In genomic region chr11:2247496-2247895, GRCh38 we compare ENCODE assay signal across 20 cellular contexts. TPM values are rescaled to one million over a fixed set of nuclear protein-coding genes. Genes with fewer than 3 reads are reported as not detected.
DNase-seq lines count a peak whose midpoint lies in the region; ATAC-seq and TF ChIP-seq lines count a peak whose summit lies in the region.
"Had no signal": no experiment of that assay in that cellular context is flagged by ENCODE, and none has a peak within 500 bp of the region (broad histone marks: within the 10 kb centered on the region; RNA-seq: fewer than 3 reads in every experiment).

No MANE protein-coding gene starts in this region.

- no peak overlapping the region for H4K91ac ChIP-seq in trophoblast cell (ENCODE audit: low read depth, low read length)

- H3K9me3 Mint-ChIP-seq in HFFc6, result 0 out of 2 replicates have a peak, but pooled peaks cover 3% of the 10 kb centered on the region
- no peaks in the 10 kb centered on the region for H3K9me3 Mint-ChIP-seq in activated CD4-positive, alpha-beta T cell treated with anti-CD3 and anti-CD28 coated beads, Interleukin-2, amount 10 ng/mL, durations not matched to agents 7 days and 5 days

- H3K27me3 Mint-ChIP-seq in HFFc6 (ENCODE audit: insufficient read depth), result peaks cover 34% of the 10 kb centered on the region
- peaks cover 33% of the 10 kb centered on the region for H3K27me3 Mint-ChIP-seq in activated CD4-positive, alpha-beta T cell treated with anti-CD3 and anti-CD28 coated beads, Interleukin-2, amount 10 ng/mL, durations not matched to agents 7 days and 5 days

- H3K27ac ChIP-seq in trophoblast cell (ENCODE audit: low read depth, low read length), result no peak overlapping the region
- H3K27ac ChIP-seq: BLaER1 treated with 17β-estradiol and CSF1 and Interleukin-3, amounts not matched to agents 10 nM and 100 nM; GM23248; HL-60 had no signal

- no peak overlapping the region for H3K4me2 ChIP-seq in trophoblast cell (ENCODE audit: low read length)
- H3K4me2 ChIP-seq: BLaER1 treated with 17β-estradiol and CSF1 and Interleukin-3, amounts not matched to agents 10 nM and 100 nM had no signal

- H2BK120ac ChIP-seq in trophoblast cell (ENCODE audit: insufficient read depth, low read length, poor library complexity), result no peak overlapping the region

- no peak overlapping the region for H4K12ac ChIP-seq in trophoblast cell (ENCODE audit: low read depth, low read length)

- no CpG with 5 or more reads among the region's 7 CpGs for WGBS in trophoblast cell (ENCODE audit: extremely low coverage, insufficient coverage, insufficient read length)

- DNase-seq in ELF-1 (ENCODE audit: low read depth, low spot score), result peak; percentile 61
- DNase-seq in NCI-H526 treated with DMSO at 0.1 percent for 48 hours (lab: John Stamatoyannopoulos, UW), result peak; percentile 28
- peak; percentile 80 to 98 for DNase-seq in trophoblast cell
- no peak for DNase-seq in Kasumi-1 (lab: John Stamatoyannopoulos, UW)
- no peak for DNase-seq in HFFc6
- no peak for DNase-seq in activated CD4-positive, alpha-beta T cell treated with anti-CD3 and anti-CD28 coated beads, Interleukin-2, amount 10 ng/mL, durations not matched to agents 7 days and 5 days
- DNase-seq: CD8-positive, alpha-beta memory T cell; DMS153; DMS79; GM23248 had no signal

- no peaks in the 10 kb centered on the region for H3K9me3 ChIP-seq in trophoblast cell (ENCODE audit: insufficient read depth, low read depth, low read length)
- H3K9me3 ChIP-seq: HAP-1 had no signal

- no peak overlapping the region for H3K4me3 Mint-ChIP-seq in HFFc6
- no peak overlapping the region for H3K4me3 Mint-ChIP-seq in activated CD4-positive, alpha-beta T cell treated with anti-CD3 and anti-CD28 coated beads, Interleukin-2, amount 10 ng/mL, durations not matched to agents 7 days and 5 days
- H3K4me3 Mint-ChIP-seq: B cell; CD8-positive, alpha-beta memory T cell had no signal

- no peak overlapping the region for H3K4ac ChIP-seq in trophoblast cell (ENCODE audit: low read depth, low read length)

- no peak for ATAC-seq in SK-N-SH treated with all-trans-retinoic acid at 6 μM for 48 hours

- no peak for TF ChIP-seq CTCF in HFFc6 (IDR thresholded peaks at IDR 0.05)

- CTCF ChIA-PET in activated CD4-positive, alpha-beta T cell treated with anti-CD3 and anti-CD28 coated beads, Interleukin-2, amount 10 ng/mL, durations not matched to agents 7 days and 5 days (lab: Charles Lee), result no interaction called here

- no peaks in the 10 kb centered on the region for H3K79me1 ChIP-seq in trophoblast cell (ENCODE audit: low read length)

- H2BK12ac ChIP-seq in trophoblast cell (ENCODE audit: low read length), result no peak overlapping the region

- H4K8ac ChIP-seq in trophoblast cell (ENCODE audit: low read depth, low read length), result no peak overlapping the region

- H3K27ac Mint-ChIP-seq in HFFc6, result no peak overlapping the region
- no peak overlapping the region for H3K27ac Mint-ChIP-seq in activated CD4-positive, alpha-beta T cell treated with anti-CD3 and anti-CD28 coated beads, Interleukin-2, amount 10 ng/mL, durations not matched to agents 7 days and 5 days
- H3K27ac Mint-ChIP-seq: B cell; CD8-positive, alpha-beta memory T cell had no signal

- no peak overlapping the region for H3K18ac ChIP-seq in trophoblast cell (ENCODE audit: low read length)

- peaks cover 7 to 10% of the 10 kb centered on the region in 2 experiments for H3K4me1 ChIP-seq in trophoblast cell (ENCODE audit: control insufficient read depth in 1 of 2, insufficient read depth in 2 of 2, low read length in 2 of 2)
- H3K4me1 ChIP-seq: HAP-1 had no signal

- no peak overlapping the region for H2AK5ac ChIP-seq in trophoblast cell (ENCODE audit: low read length)

- H2AFZ ChIP-seq in trophoblast cell (ENCODE audit: insufficient read depth, low read length, poor library complexity), result no peak overlapping the region
- H2AFZ ChIP-seq: GM23248 had no signal

- no peaks in the 10 kb centered on the region for H3K4me1 Mint-ChIP-seq in HFFc6 (ENCODE audit: low read depth)
- no peaks in the 10 kb centered on the region for H3K4me1 Mint-ChIP-seq in activated CD4-positive, alpha-beta T cell treated with anti-CD3 and anti-CD28 coated beads, Interleukin-2, amount 10 ng/mL, durations not matched to agents 7 days and 5 days
- H3K4me1 Mint-ChIP-seq: B cell; CD8-positive, alpha-beta memory T cell had no signal

- H3K36me3 ChIP-seq in trophoblast cell (ENCODE audit: control insufficient read depth in 1 of 2, insufficient read depth in 2 of 2, low read length in 2 of 2), result no peaks in the 10 kb centered on the region
- H3K36me3 ChIP-seq: BLaER1 treated with 17β-estradiol and CSF1 and Interleukin-3, amounts not matched to agents 10 nM and 100 nM; HAP-1 had no signal

- H3K9ac ChIP-seq in trophoblast cell (ENCODE audit: low read length), result no peak overlapping the region
- H3K9ac ChIP-seq: BLaER1 treated with 17β-estradiol and CSF1 and Interleukin-3, amounts not matched to agents 10 nM and 100 nM; GM23248 had no signal

- POLR2A ChIA-PET in activated CD4-positive, alpha-beta T cell treated with anti-CD3 and anti-CD28 coated beads, Interleukin-2, amount 10 ng/mL, durations not matched to agents 7 days and 5 days (lab: Charles Lee), result no interaction called here

- no peaks in the 10 kb centered on the region for H3K36me3 Mint-ChIP-seq in HFFc6 (ENCODE audit: low read depth)
- no peaks in the 10 kb centered on the region for H3K36me3 Mint-ChIP-seq in activated CD4-positive, alpha-beta T cell treated with anti-CD3 and anti-CD28 coated beads, Interleukin-2, amount 10 ng/mL, durations not matched to agents 7 days and 5 days (ENCODE audit: low read depth)

- H3K27me3 ChIP-seq in trophoblast cell (ENCODE audit: insufficient read depth, low read length), result no peaks in the 10 kb centered on the region

- H3K79me2 ChIP-seq in trophoblast cell (ENCODE audit: control insufficient read depth, insufficient read depth, low read length, poor library complexity), result no peaks in the 10 kb centered on the region

- H3K14ac ChIP-seq in trophoblast cell (ENCODE audit: low read length), result no peak overlapping the region

- H3K4me3 ChIP-seq in trophoblast cell (ENCODE audit: low read depth, low read length), result no peak overlapping the region
- H3K4me3 ChIP-seq: BLaER1 treated with 17β-estradiol and CSF1 and Interleukin-3, amounts not matched to agents 10 nM and 100 nM; GM23248; HAP-1 had no signal

- no peak overlapping the region for H3K23ac ChIP-seq in trophoblast cell (ENCODE audit: low read length)

- no peak overlapping the region for H2BK5ac ChIP-seq in trophoblast cell (ENCODE audit: low read depth, low read length, poor library complexity)

TF ChIP-seq in SK-N-SH treated with all-trans-retinoic acid at 6 μM for 48 hours, 23 proteins besides CTCF, POLR2A, EP300 and RAD21:
- TF ChIP-seq TCF4 (CRISPR knock-in tag; IDR thresholded peaks at IDR 0.05; ENCODE audit: borderline replicate concordance) (peak; percentile 73; the same call in 1 of the 2 replicates), ARNTL (CRISPR knock-in tag; IDR thresholded peaks at IDR 0.05; ENCODE audit: borderline replicate concordance, low read depth) (no peak)

RNA-seq across cellular contexts. Expression of gene ASCL2, which starts 22.9 kb away (rescaled TPM):
- 0.59 and 0.60 TPM in 2 replicates for polyA plus RNA-seq in trophoblast cell (2013)
- not detected for total RNA-seq in HFFc6 (2021; fragmentation: NEBNext Ultra II Directional; extraction: Animal tissue kit (Norgen Biotek cat#: 25700))
- total RNA-seq in activated CD4-positive, alpha-beta T cell treated with anti-CD3 and anti-CD28 coated beads, Interleukin-2, amount 10 ng/mL, durations not matched to agents 7 days and 5 days, result under 1 TPM; 0.31 to 0.40 TPM
- total RNA-seq: A172, Daoy, G401, GM23248, H4, HT1080 had no signal
- polyA plus RNA-seq: GM23248 had no signal

RNA-seq across cellular contexts. Expression of gene C11orf21, which starts 54.2 kb away (rescaled TPM):
- not detected in 2 replicates for polyA plus RNA-seq in trophoblast cell (2013)
- not detected for total RNA-seq in HFFc6 (2021; fragmentation: NEBNext Ultra II Directional; extraction: Animal tissue kit (Norgen Biotek cat#: 25700))
- 10 to 100 TPM; 66.4 to 81.0 TPM for total RNA-seq in activated CD4-positive, alpha-beta T cell treated with anti-CD3 and anti-CD28 coated beads, Interleukin-2, amount 10 ng/mL, durations not matched to agents 7 days and 5 days
- total RNA-seq: G401, GM23248 had no signal
- polyA plus RNA-seq: GM23248 had no signal

RNA-seq across cellular contexts. Expression of gene TSPAN32, which starts 54.3 kb away (rescaled TPM):
- polyA plus RNA-seq in trophoblast cell (2013), result not detected in 2 replicates
- total RNA-seq in HFFc6 (2021; fragmentation: NEBNext Ultra II Directional; extraction: Animal tissue kit (Norgen Biotek cat#: 25700)), result not detected
- 10 to 100 TPM; 77.6 to 98.9 TPM for total RNA-seq in activated CD4-positive, alpha-beta T cell treated with anti-CD3 and anti-CD28 coated beads, Interleukin-2, amount 10 ng/mL, durations not matched to agents 7 days and 5 days
- total RNA-seq: Daoy, G401, GM23248 had no signal
- polyA plus RNA-seq: GM23248 had no signal

Comparison
In these comparisons a context has a peak if more than half of its experiments do, and no peak if none do; other contexts are left out.
1. DNase-seq: peak in ELF-1 (single experiment), NCI-H526 treated with DMSO at 0.1 percent for 48 hours (single experiment) and trophoblast cell (2 of 2); none in Kasumi-1 (0 of 2), HFFc6 (single experiment) and activated CD4-positive, alpha-beta T cell treated with anti-CD3 and anti-CD28 coated beads, Interleukin-2, amount 10 ng/mL, durations not matched to agents 7 days and 5 days (single experiment).
2. RNA of gene C11orf21, which starts 54.2 kb away (total RNA-seq): 66.4 to 81.0 TPM in activated CD4-positive, alpha-beta T cell treated with anti-CD3 and anti-CD28 coated beads, Interleukin-2, amount 10 ng/mL, durations not matched to agents 7 days and 5 days; not detected in HFFc6; every median in the first group is over 10 times any median in the second.
3. RNA of gene TSPAN32, which starts 54.3 kb away (total RNA-seq): 77.6 to 98.9 TPM in activated CD4-positive, alpha-beta T cell treated with anti-CD3 and anti-CD28 coated beads, Interleukin-2, amount 10 ng/mL, durations not matched to agents 7 days and 5 days; not detected in HFFc6; every median in the first group is over 10 times any median in the second.